ENCODE assay signal across 11 cellular contexts in the genomic region with DNA sequence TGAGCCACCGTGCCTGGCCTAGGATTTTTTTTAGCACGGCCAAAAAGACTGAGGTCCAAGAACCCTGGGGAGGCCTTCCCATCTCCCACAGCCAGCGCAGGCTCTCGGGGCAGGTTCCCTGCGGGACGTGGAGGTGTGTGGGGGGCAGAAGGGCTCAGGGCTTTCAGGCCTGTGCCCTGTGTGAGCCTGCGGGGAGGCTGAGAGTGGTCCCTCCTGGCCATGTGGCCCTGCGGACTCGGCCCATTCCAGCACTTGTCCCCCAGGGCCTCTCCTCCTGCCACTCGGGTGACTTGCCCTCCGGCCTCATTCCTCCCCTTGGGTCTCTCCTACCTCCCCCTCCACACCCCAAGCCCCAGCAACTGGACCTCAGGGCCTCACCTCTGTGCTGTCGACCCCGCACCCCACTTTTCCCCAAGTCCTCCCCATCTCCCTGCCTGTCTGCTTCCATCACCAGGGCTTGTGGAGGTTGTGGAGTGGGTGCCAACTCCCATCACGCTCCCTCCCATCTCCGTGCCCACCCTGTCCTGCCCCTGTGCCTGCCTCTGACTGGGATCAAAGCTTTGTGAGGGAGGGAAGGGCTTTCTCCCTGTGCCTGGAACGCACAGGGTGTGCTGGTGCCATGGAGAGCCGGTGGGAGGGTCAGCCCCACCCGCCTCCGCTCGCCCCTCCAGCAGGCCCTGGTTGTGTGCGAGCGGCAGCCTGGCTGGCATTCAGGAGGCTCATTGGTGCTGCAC.
"Had no signal": no experiment of that assay in that cellular context is flagged by ENCODE, and none has a peak within 500 bp of the region (broad histone marks: within the 10 kb centered on the region; RNA-seq: fewer than 3 reads in every experiment).

No MANE protein-coding gene starts in this region.

- H3K4me3 ChIP-seq: adrenal gland, pancreas, thoracic aorta had no signal

- H3K9me3 Mint-ChIP-seq: activated CD4-positive, alpha-beta memory T cell treated with anti-CD3 and anti-CD28 coated beads, Interleukin-2, amount 10 ng/mL, durations not matched to agents 7 days and 5 days had no signal

- H3K4me3 Mint-ChIP-seq: activated CD4-positive, alpha-beta memory T cell treated with anti-CD3 and anti-CD28 coated beads, Interleukin-2, amount 10 ng/mL, durations not matched to agents 7 days and 5 days had no signal

- H3K27ac ChIP-seq: adrenal gland, pancreas, thoracic aorta had no signal

- H3K27me3 ChIP-seq: adrenal gland, pancreas had no signal

- DNase-seq: activated gamma-delta T cell treated with Interleukin-2 at 50 U/mL for 16 hours, adrenal gland, hippocampal formation, mesendoderm, pancreas, SK-N-SH, T1000 had no signal

- H3K27me3 Mint-ChIP-seq: activated CD4-positive, alpha-beta memory T cell treated with anti-CD3 and anti-CD28 coated beads, Interleukin-2, amount 10 ng/mL, durations not matched to agents 7 days and 5 days had no signal

- H3K9me3 ChIP-seq: adrenal gland, pancreas, SK-N-SH, thoracic aorta had no signal

- ATAC-seq: esophagus mucosa, pancreas, sciatic nerve had no signal
